Comparison of ENCODE assay signal across 2 cellular contexts in genomic region chr16:53047515-53047914, GRCh38. TPM values are rescaled to one million over a fixed set of nuclear protein-coding genes. Genes with fewer than 3 reads are reported as not detected.
"Had no signal": no experiment of that assay in that cellular context is flagged by ENCODE, and none has a peak within 500 bp of the region (broad histone marks: within the 10 kb centered on the region; RNA-seq: fewer than 3 reads in every experiment).

No MANE protein-coding gene starts in this region.

RNA-seq across cellular contexts. Expression of gene CHD9NB, which starts 5.2 kb away (rescaled TPM):
- total RNA-seq: naive thymus-derived CD8-positive, alpha-beta T cell; vagina had no signal
- polyA plus RNA-seq: naive thymus-derived CD8-positive, alpha-beta T cell had no signal
